ENCODE assay signal across 2 cellular contexts in the genomic region with DNA sequence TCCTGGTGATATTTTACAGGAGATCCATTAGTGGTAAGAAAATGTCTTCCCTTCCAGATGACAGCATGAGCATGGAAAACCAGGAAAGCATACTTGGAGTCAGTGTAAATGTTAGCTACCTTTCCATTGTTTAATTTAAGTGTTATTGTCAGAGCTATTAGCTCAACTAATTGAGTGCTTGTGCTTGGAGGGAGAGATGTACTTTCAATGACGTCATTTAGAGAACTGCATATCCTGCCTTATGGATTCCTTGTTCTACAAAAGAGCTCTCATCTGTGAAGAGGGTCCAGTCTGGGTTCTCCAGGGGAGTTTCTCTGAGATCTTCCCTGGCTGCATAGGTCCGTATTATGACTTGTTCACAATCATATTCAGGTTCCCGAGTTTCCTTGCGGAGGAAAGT.
TF ChIP-seq lines count a peak whose summit lies in the region.

No MANE protein-coding gene starts in this region.

TF ChIP-seq in HepG2, 621 proteins besides CTCF, POLR2A, EP300 and RAD21:
- TF ChIP-seq CBX2 (IDR thresholded peaks at IDR 0.05; ENCODE audit: low read depth, low read length) (no peak), CBX2 (CRISPR knock-in tag; IDR thresholded peaks at IDR 0.05; ENCODE audit: low read depth) (no peak), TBP (CRISPR knock-in tag; IDR thresholded peaks at IDR 0.05) (no peak), ATF7 (IDR thresholded peaks at IDR 0.05) (peak; percentile 99), ATF7 (CRISPR knock-in tag; IDR thresholded peaks at IDR 0.05) (no peak), CREB1 (IDR thresholded peaks at IDR 0.05) (peak; percentile 90), CREB1 (CRISPR knock-in tag; IDR thresholded peaks at IDR 0.05) (no peak), RFXANK (CRISPR knock-in tag; IDR thresholded peaks at IDR 0.05) (no peak)
TF ChIP-seq in HepG2: peak in this region for 2.

TF ChIP-seq in GM12878, 131 proteins besides CTCF, POLR2A, EP300 and RAD21 (continued from another document):
- TF ChIP-seq MYC (IDR thresholded peaks at IDR 0.05; ENCODE audit: insufficient read depth, insufficient read length, insufficient replicate concordance, low read length, severe bottlenecking) (no peak), KLF5 (IDR thresholded peaks at IDR 0.05; ENCODE audit: partially characterized antibody) (no peak), ATF7 (IDR thresholded peaks at IDR 0.05; ENCODE audit: low read depth) (peak; percentile 67)
